In the genomic region with DNA sequence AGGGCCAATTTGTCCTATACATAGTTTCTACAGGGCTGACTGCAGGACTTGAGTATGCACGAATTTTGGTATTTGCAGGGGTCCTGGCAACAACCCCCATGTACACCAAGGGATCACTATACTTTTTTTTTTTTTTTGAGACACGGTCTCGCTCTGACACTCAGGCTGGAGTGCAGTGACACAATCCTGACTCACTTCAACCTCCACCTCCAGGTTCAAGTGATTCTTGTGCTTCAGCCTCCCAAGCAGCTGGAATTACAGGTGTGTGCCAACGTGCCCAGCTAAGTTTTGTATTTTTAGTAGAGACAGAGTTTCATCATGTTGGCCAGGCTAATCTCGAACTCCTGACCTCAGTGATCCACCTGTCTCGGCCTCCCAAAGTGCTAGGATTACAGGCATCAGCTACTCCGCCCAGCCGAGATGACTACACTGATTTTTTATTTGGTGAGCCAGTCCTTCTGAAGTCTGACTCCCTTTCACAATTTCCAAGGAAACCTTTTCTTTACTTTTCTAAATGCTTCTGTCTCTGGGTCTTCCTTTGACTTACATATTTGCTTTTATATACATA, we compare ENCODE assay signal across 22 cellular contexts. TPM values are rescaled to one million over a fixed set of nuclear protein-coding genes. Genes with fewer than 3 reads are reported as not detected.
DNase-seq lines count a peak whose midpoint lies in the region; ATAC-seq and TF ChIP-seq lines count a peak whose summit lies in the region.
"Had no signal": no experiment of that assay in that cellular context is flagged by ENCODE, and none has a peak within 500 bp of the region (broad histone marks: within the 10 kb centered on the region; RNA-seq: fewer than 3 reads in every experiment).

No MANE protein-coding gene starts in this region.

- no peak for ATAC-seq in HCT116
- peak; percentile 66 for ATAC-seq in PC-3
- peak in 3 of 4 donors; percentile 30 to 62 (median 51) for ATAC-seq in psoas muscle
- ATAC-seq in HG02678 (IDR thresholded peaks at IDR 0.05; ENCODE audit: unreplicated experiment), result no peak
- ATAC-seq: SK-N-SH treated with all-trans-retinoic acid at 6 μM for 48 hours had no signal

- no peak for TF ChIP-seq RAD21 in HCT116 (IDR thresholded peaks at IDR 0.05; ENCODE audit: low read depth)

- 76 to 82% (median 79%) methylated on average over 8 of the region's 8 CpGs for whole genome bisulfite sequencing in psoas muscle, 3 donors

- H3F3A ChIP-seq in PC-3 (ENCODE audit: low read length, unreplicated experiment), result no peaks in the 10 kb centered on the region

- H3K4me3 ChIP-seq in HCT116 (replicated peaks in 1 of 2; ENCODE audit: low read depth in 1 of 2, low read length in 2 of 2) (no peak overlapping the region), PC-3 (ENCODE audit: low read length) (no peak overlapping the region), epithelial cell of esophagus (ENCODE audit: low read length) (no peak overlapping the region), psoas muscle (no peak overlapping the region)
- H3K4me3 ChIP-seq: A549; BLaER1 treated with 17β-estradiol and CSF1 and Interleukin-3, amounts not matched to agents 10 nM and 100 nM; SJCRH30 had no signal

- DNase-seq in HCT116 (ENCODE audit: low read depth, low spot score) (peak; percentile 6), PC-3 (peak; percentile 95), epithelial cell of esophagus (ENCODE audit: low read depth) (peak; percentile 76), psoas muscle (no peak), UCSD-AML1 (lab: John Stamatoyannopoulos, UW; ENCODE audit: unreplicated experiment) (no peak), SW480 (ENCODE audit: low spot score) (no peak), HCEC 1CT (no peak)
- DNase-seq: AML-193; CD4-positive, alpha-beta T cell; H7; HFFc6; NCI-H1417; NCI-H1694 treated with DMSO at 0.1 percent for 48 hours; NCI-H2081 treated with DMSO at 0.1 percent for 48 hours; NCI-H2171; NCI-H226; NCI-H510A; SJCRH30 had no signal

- H3K27me3 ChIP-seq in HCT116 (ENCODE audit: insufficient read depth, low read length) (no peaks in the 10 kb centered on the region), PC-3 (ENCODE audit: low read length) (peaks cover 4% of the 10 kb centered on the region), psoas muscle (ENCODE audit: insufficient read depth in 3 of 3, low read length in 2 of 3) (no peaks in the 10 kb centered on the region)
- H3K27me3 ChIP-seq: BLaER1 treated with 17β-estradiol and CSF1 and Interleukin-3, amounts not matched to agents 10 nM and 100 nM; SJCRH30 had no signal

- H2AFZ ChIP-seq in HCT116 (ENCODE audit: low read depth, low read length, poor library complexity, severe bottlenecking), result no peak overlapping the region
- H2AFZ ChIP-seq in PC-3 (ENCODE audit: low read length), result no peak overlapping the region

- H3K79me2 ChIP-seq in HCT116 (ENCODE audit: insufficient read depth, low read length), result no peaks in the 10 kb centered on the region
- no peaks in the 10 kb centered on the region for H3K79me2 ChIP-seq in PC-3 (ENCODE audit: low read length)

- BruUV-seq in HCT116 (replicated peaks; lab: Mats Ljungman, UMichigan), result no TSS peak
- no TSS peak for BruUV-seq in PC-3 (replicated peaks; lab: Mats Ljungman, UMichigan)

- H3K4me2 ChIP-seq in HCT116 (ENCODE audit: low read length) (peak overlapping the region; percentile 20; the same call in 1 of the 2 replicates), PC-3 (ENCODE audit: low read length) (peak overlapping the region; percentile 2)
- H3K4me2 ChIP-seq: A549; BLaER1 treated with 17β-estradiol and CSF1 and Interleukin-3, amounts not matched to agents 10 nM and 100 nM had no signal

- H3K27ac ChIP-seq in HCT116 (ENCODE audit: low read depth, low read length) (no peak overlapping the region), PC-3 (ENCODE audit: low read length) (peak overlapping the region; percentile 15), psoas muscle (no peak overlapping the region)
- H3K27ac ChIP-seq: A549; BLaER1 treated with 17β-estradiol and CSF1 and Interleukin-3, amounts not matched to agents 10 nM and 100 nM; SJCRH30 had no signal

- POLR2A ChIA-PET in HCT116 (lab: Charles Lee) (no interaction called here), PC-3 (lab: Charles Lee; ENCODE audit: unreplicated experiment) (no interaction called here)

- RAD21 ChIA-PET in HCT116 (lab: Charles Lee; ENCODE audit: low non-redundant PET in 1 of 2, low total read pairs in 2 of 2, uncharacterized antibody in 2 of 2, unreplicated experiment in 2 of 2), result interaction anchor here in 1 of 2 experiments (0.7 kb wide), 1 partner anchor 43 kb away, joined by 4 read pairs; no protein-coding TSS in a partner anchor

- H4K20me1 ChIP-seq in HCT116 (ENCODE audit: insufficient read depth) (no peaks in the 10 kb centered on the region), PC-3 (ENCODE audit: low read length) (no peaks in the 10 kb centered on the region)
- H4K20me1 ChIP-seq: BLaER1 treated with 17β-estradiol and CSF1 and Interleukin-3, amounts not matched to agents 10 nM and 100 nM had no signal

- H3K9me2 ChIP-seq in HCT116 (ENCODE audit: insufficient read depth), result no peaks in the 10 kb centered on the region
- no peaks in the 10 kb centered on the region for H3K9me2 ChIP-seq in PC-3 (replicated peaks; ENCODE audit: low read length)

- CTCF ChIA-PET in HCT116 (lab: Charles Lee), result no interaction called here
- CTCF ChIA-PET in PC-3 (lab: Charles Lee), result no interaction called here

- TF ChIP-seq POLR2A in HCT116 (IDR thresholded peaks at IDR 0.05; ENCODE audit: borderline replicate concordance, extremely low read depth, insufficient read depth, insufficient read length), result no peak

- H3K36me3 ChIP-seq in HCT116 (ENCODE audit: control insufficient read depth in 1 of 2, insufficient read depth in 2 of 2, low read length in 2 of 2), result no peaks in the 10 kb centered on the region; a peak in 1 of 4 replicates
- H3K36me3 ChIP-seq in PC-3 (ENCODE audit: low read depth, low read length), result no peaks in the 10 kb centered on the region
- no peaks in the 10 kb centered on the region for H3K36me3 ChIP-seq in psoas muscle (ENCODE audit: insufficient read depth in 1 of 2, low read depth in 1 of 2)
- H3K36me3 ChIP-seq: SJCRH30 had no signal

- H3K4me1 ChIP-seq in HCT116 (ENCODE audit: control insufficient read depth in 1 of 2, insufficient read depth in 2 of 2, low read length in 2 of 2), result peaks cover 0 to 15% of the 10 kb centered on the region in 2 experiments; a peak in 2 of 4 replicates
- peaks cover 18% of the 10 kb centered on the region for H3K4me1 ChIP-seq in PC-3 (ENCODE audit: insufficient read depth, low read length)
- H3K4me1 ChIP-seq in psoas muscle, result no peaks in the 10 kb centered on the region
- H3K4me1 ChIP-seq: A549; BLaER1 treated with 17β-estradiol and CSF1 and Interleukin-3, amounts not matched to agents 10 nM and 100 nM; SJCRH30 had no signal

- H3K9ac ChIP-seq in HCT116 (ENCODE audit: low read length) (no peak overlapping the region), PC-3 (ENCODE audit: low read length) (no peak overlapping the region)
- H3K9ac ChIP-seq: BLaER1 treated with 17β-estradiol and CSF1 and Interleukin-3, amounts not matched to agents 10 nM and 100 nM had no signal

- no peak for TF ChIP-seq CTCF in HCT116 (IDR thresholded peaks at IDR 0.05 in 2 of 3, conservative IDR thresholded peaks at IDR 0.05 in 1 of 3; ENCODE audit: borderline replicate concordance in 1 of 3, insufficient read depth in 1 of 3, low read depth in 2 of 3, low read length in 2 of 3)
- no peak for TF ChIP-seq CTCF in PC-3 (conservative IDR thresholded peaks at IDR 0.05; ENCODE audit: low read depth, low read length)
- TF ChIP-seq CTCF in epithelial cell of esophagus (IDR thresholded peaks at IDR 0.05; ENCODE audit: insufficient read depth, low read depth, low read length, missing control alignments), result no peak
- TF ChIP-seq CTCF in psoas muscle (IDR thresholded peaks at IDR 0.05), result no peak

- intact Hi-C loops in HCT116 (cut with micrococcal nuclease) (no loop called here), PC-3 (cut with micrococcal nuclease) (no loop called here), psoas muscle (cut with DNase I) (no loop called here)

- H3K9me3 ChIP-seq in HCT116 (ENCODE audit: control insufficient read depth in 1 of 2, insufficient read depth in 1 of 2, low read depth in 1 of 2, low read length in 2 of 2), result no peaks in the 10 kb centered on the region; a peak in 1 of 4 replicates
- peaks cover 3% of the 10 kb centered on the region; the same call in 1 of the 2 replicates for H3K9me3 ChIP-seq in PC-3 (ENCODE audit: low read length)
- H3K9me3 ChIP-seq in psoas muscle, result no peaks in the 10 kb centered on the region
- H3K9me3 ChIP-seq: A549, SJCRH30 had no signal

TF ChIP-seq in HCT116, 20 proteins besides CTCF, POLR2A, EP300 and RAD21:
- no peak for TF ChIP-seq ELF1 (IDR thresholded peaks at IDR 0.05; ENCODE audit: borderline replicate concordance, low read depth)
- TF ChIP-seq FOSL1 (IDR thresholded peaks at IDR 0.05; ENCODE audit: low read depth), result peak; percentile 67
- TF ChIP-seq YY1 (IDR thresholded peaks at IDR 0.05; ENCODE audit: extremely low read depth, insufficient replicate concordance, low read depth, low read length), result no peak
- TF ChIP-seq JUND (IDR thresholded peaks at IDR 0.05), result no peak
- TF ChIP-seq SP1 (IDR thresholded peaks at IDR 0.05; ENCODE audit: low read depth), result 0 out of 2 replicates have a peak, but pooled peaks have one; percentile 10
- peak; percentile 25; the same call in 1 of the 2 replicates for TF ChIP-seq CEBPB (IDR thresholded peaks at IDR 0.05; ENCODE audit: low read depth)

RNA-seq across cellular contexts. Expression of gene CFAP70, which starts 19.8 kb away (rescaled TPM):
- total RNA-seq in HCT116 (2021; ENCODE audit: unreplicated experiment), result 2.9 TPM
- 1.5 and 1.6 TPM in 2 replicates for polyA plus RNA-seq in HCT116 (2012)
- 0.73 and 0.92 TPM in 2 replicates for total RNA-seq in PC-3 (2014; rRNA removed)
- total RNA-seq in psoas muscle, result under 1 TPM; 0.38 to 0.86 (median 0.64) TPM
- polyA plus RNA-seq in psoas muscle, result under 1 TPM; 0.08 to 0.83 (median 0.30) TPM

Comparison
In these comparisons a context has a peak if more than half of its experiments do, and no peak if none do; other contexts are left out.
1. ATAC-seq: peak in PC-3 (single experiment) and psoas muscle (3 of 4); none in HCT116 (single experiment) and HG02678 (single experiment).
2. DNase-seq: peak in HCT116 (single experiment), PC-3 (single experiment) and epithelial cell of esophagus (single experiment); none in psoas muscle (0 of 2), UCSD-AML1 (single experiment), SW480 (single experiment) and HCEC 1CT (single experiment).